14 cellular contexts compared by ENCODE assay signal in the genomic region with DNA sequence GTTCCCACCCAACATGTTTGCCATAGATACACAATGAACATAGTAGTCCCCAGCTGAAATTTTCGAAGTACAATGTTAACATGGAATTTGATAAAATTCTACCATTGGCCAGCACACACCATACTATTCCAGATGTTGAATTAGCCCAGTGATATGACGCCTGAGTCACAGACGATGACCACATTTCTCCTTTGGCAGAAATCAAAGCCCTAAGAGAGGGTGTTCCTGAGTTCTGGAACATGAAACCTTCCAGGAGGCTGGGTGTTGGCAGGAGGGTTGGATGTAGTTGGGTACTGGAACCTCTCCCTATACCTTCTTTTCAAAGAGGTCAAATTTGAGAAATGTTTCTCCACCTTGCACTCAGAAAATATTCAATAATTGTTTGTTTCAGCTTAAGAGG. TPM values are rescaled to one million over a fixed set of nuclear protein-coding genes. Genes with fewer than 3 reads are reported as not detected.
DNase-seq lines count a peak whose midpoint lies in the region; ATAC-seq, FAIRE-seq and TF ChIP-seq lines count a peak whose summit lies in the region.
"Had no signal": no experiment of that assay in that cellular context is flagged by ENCODE, and none has a peak within 500 bp of the region (broad histone marks: within the 10 kb centered on the region; RNA-seq: fewer than 3 reads in every experiment).

No MANE protein-coding gene starts in this region.

- no peak overlapping the region for H3K4me2 ChIP-seq in IMR-90 (ENCODE audit: low read depth, low read length)
- no peak overlapping the region for H3K4me2 ChIP-seq in mesenchymal stem cell (ENCODE audit: low read length, poor library complexity, severe bottlenecking)

- H3K9me3 ChIP-seq in IMR-90 (ENCODE audit: control insufficient read depth, insufficient read depth, low read length) (no peaks in the 10 kb centered on the region), mesenchymal stem cell (ENCODE audit: control insufficient read depth, low read length) (no peaks in the 10 kb centered on the region), esophagus squamous epithelium (no peaks in the 10 kb centered on the region)
- H3K9me3 ChIP-seq: tibial artery had no signal

- H3K27me3 Mint-ChIP-seq in activated CD8-positive, alpha-beta T cell treated with anti-CD3 and anti-CD28 coated beads, Interleukin-2, amount 10 ng/mL, durations not matched to agents 7 days and 5 days (ENCODE audit: low read depth), result no peaks in the 10 kb centered on the region
- H3K27me3 Mint-ChIP-seq in activated CD8-positive, alpha-beta T cell treated with anti-CD3 and anti-CD28 coated beads for 36 hours, result no peaks in the 10 kb centered on the region

- dilution Hi-C loops in IMR-90 (cut with HindIII; ENCODE audit: low sequenced_read_pairs, unreplicated experiment), result no loop called here

- TF ChIP-seq RAD21 in IMR-90 (IDR thresholded peaks at IDR 0.05; ENCODE audit: low read length), result no peak

- H4K91ac ChIP-seq in IMR-90 (ENCODE audit: insufficient read depth, low read depth, low read length), result peak overlapping the region; percentile 53
- no peak overlapping the region for H4K91ac ChIP-seq in mesenchymal stem cell (ENCODE audit: low read length)

- no peak for TF ChIP-seq CTCF in activated CD8-positive, alpha-beta T cell treated with anti-CD3 and anti-CD28 coated beads for 36 hours (IDR thresholded peaks at IDR 0.05)
- TF ChIP-seq CTCF in IMR-90 (conservative IDR thresholded peaks at IDR 0.05; ENCODE audit: low read depth, low read length) (no peak), bronchial epithelial cell (IDR thresholded peaks at IDR 0.05; ENCODE audit: insufficient read depth, low read length, severe bottlenecking) (no peak), esophagus squamous epithelium (IDR thresholded peaks at IDR 0.05) (no peak)

- peaks cover 23% of the 10 kb centered on the region for H3K9me1 ChIP-seq in IMR-90 (ENCODE audit: insufficient read depth, low read length)

- peak; percentile 77 for FAIRE-seq in bronchial epithelial cell (lab: Jason Lieb, UNC)
- FAIRE-seq: HTR-8/SVneo had no signal

- no peak for TF ChIP-seq POLR2A in IMR-90 (IDR thresholded peaks at IDR 0.05; ENCODE audit: low read depth, low read length)
- no peak for TF ChIP-seq POLR2A in esophagus squamous epithelium (IDR thresholded peaks at IDR 0.05)

- peak overlapping the region; percentile 85 for H3K27ac Mint-ChIP-seq in activated CD8-positive, alpha-beta T cell treated with anti-CD3 and anti-CD28 coated beads, Interleukin-2, amount 10 ng/mL, durations not matched to agents 7 days and 5 days
- H3K27ac Mint-ChIP-seq in activated CD8-positive, alpha-beta T cell treated with anti-CD3 and anti-CD28 coated beads for 36 hours, result no peak overlapping the region

- H3K4me1 ChIP-seq in IMR-90 (ENCODE audit: control insufficient read depth, insufficient read depth, low read length), result peaks cover 13% of the 10 kb centered on the region
- H3K4me1 ChIP-seq in mesenchymal stem cell (ENCODE audit: control insufficient read depth, insufficient read depth, low read depth, low read length), result peaks cover 3% of the 10 kb centered on the region
- H3K4me1 ChIP-seq in esophagus squamous epithelium, result peaks cover 8 to 42% (median 12%) of the 10 kb centered on the region in 3 donors
- H3K4me1 ChIP-seq: tibial artery had no signal

- H4K8ac ChIP-seq in IMR-90 (ENCODE audit: low read depth in 2 of 2, low read length in 2 of 2) (peak overlapping the region in 1 of 2 experiments; percentile 22; a peak in 1 of 4 replicates), mesenchymal stem cell (ENCODE audit: low read length) (no peak overlapping the region)

- no peak overlapping the region for H3K4me3 ChIP-seq in IMR-90 (ENCODE audit: insufficient read depth, low read depth, low read length)
- no peak overlapping the region for H3K4me3 ChIP-seq in bronchial epithelial cell (ENCODE audit: low read depth, low read length)
- no peak overlapping the region for H3K4me3 ChIP-seq in mesenchymal stem cell (ENCODE audit: insufficient read depth in 1 of 2, low read depth in 1 of 2, low read length in 2 of 2)
- no peak overlapping the region for H3K4me3 ChIP-seq in esophagus squamous epithelium
- H3K4me3 ChIP-seq: SK-N-MC, tibial artery had no signal

- H4K5ac ChIP-seq in IMR-90 (ENCODE audit: low read depth, low read length), result no peak overlapping the region

- H3K9ac ChIP-seq in IMR-90 (ENCODE audit: low read depth, low read length) (no peak overlapping the region), mesenchymal stem cell (ENCODE audit: low read length) (no peak overlapping the region)

- H2BK120ac ChIP-seq in IMR-90 (ENCODE audit: low read depth, low read length) (peak overlapping the region; percentile 42; the same call in 1 of the 2 replicates), mesenchymal stem cell (ENCODE audit: low read depth, low read length) (no peak overlapping the region)

- 100% methylated on average over 1 of the region's 3 CpGs; no CpG with 5 or more reads in 1 of the 2 experiments for WGBS in IMR-90 (ENCODE audit: extremely low coverage in 2 of 2, insufficient read length in 1 of 2), 2 experiments
- WGBS in mesenchymal stem cell, result 94% methylated on average over 3 of the region's 3 CpGs
- WGBS in esophagus squamous epithelium, 2 donors, result 88 to 90% methylated on average over 3 of the region's 3 CpGs

- no peak overlapping the region for H3K4me3 Mint-ChIP-seq in activated CD8-positive, alpha-beta T cell treated with anti-CD3 and anti-CD28 coated beads, Interleukin-2, amount 10 ng/mL, durations not matched to agents 7 days and 5 days
- H3K4me3 Mint-ChIP-seq in activated CD8-positive, alpha-beta T cell treated with anti-CD3 and anti-CD28 coated beads for 36 hours, result no peak overlapping the region

- H3K18ac ChIP-seq in IMR-90 (ENCODE audit: low read depth, low read length) (no peak overlapping the region), mesenchymal stem cell (ENCODE audit: low read depth in 1 of 2, low read length in 2 of 2) (peak overlapping the region; percentile 34 to 63)

- H3K56ac ChIP-seq in IMR-90 (ENCODE audit: extremely low read depth, insufficient read depth, low read length), result no peak overlapping the region

- intact Hi-C loops in activated CD8-positive, alpha-beta T cell treated with anti-CD3 and anti-CD28 coated beads for 36 hours (cut with micrococcal nuclease), result no loop called here
- intact Hi-C loops in IMR-90 (cut with micrococcal nuclease) (no loop called here), esophagus squamous epithelium (cut with DNase I) (no loop called here)

- H2BK5ac ChIP-seq in IMR-90 (ENCODE audit: low read depth, low read length, poor library complexity, severe bottlenecking), result no peak overlapping the region
- no peak overlapping the region for H2BK5ac ChIP-seq in mesenchymal stem cell (ENCODE audit: low read depth, low read length, poor library complexity, severe bottlenecking)

- H3K79me1 ChIP-seq in IMR-90 (ENCODE audit: low read depth in 1 of 2, low read length in 2 of 2) (peaks cover 0 to 3% of the 10 kb centered on the region in 2 experiments; a peak in 1 of 4 replicates), mesenchymal stem cell (replicated peaks; ENCODE audit: low read length, poor library complexity, severe bottlenecking) (no peaks in the 10 kb centered on the region)

- H2BK15ac ChIP-seq in IMR-90 (ENCODE audit: low read depth, low read length) (peak overlapping the region; percentile 72; the same call in 1 of the 3 replicates), mesenchymal stem cell (ENCODE audit: low read depth, poor library complexity, severe bottlenecking) (no peak overlapping the region)

- no peak for ATAC-seq in activated CD8-positive, alpha-beta T cell treated with anti-CD3 and anti-CD28 coated beads, Interleukin-2, amount 10 ng/mL, durations not matched to agents 7 days and 5 days
- no peak for ATAC-seq in activated CD8-positive, alpha-beta T cell treated with anti-CD3 and anti-CD28 coated beads for 36 hours
- no peak for ATAC-seq in IMR-90 (ENCODE audit: low read depth)

- H3K23ac ChIP-seq in IMR-90 (ENCODE audit: low read depth, low read length) (no peak overlapping the region), mesenchymal stem cell (ENCODE audit: low read length in 2 of 2) (no peak overlapping the region)

- H2BK12ac ChIP-seq in mesenchymal stem cell (ENCODE audit: low read length in 2 of 2), result peak overlapping the region; percentile 24 to 69

- H2AK5ac ChIP-seq in IMR-90 (ENCODE audit: low read depth, low read length) (peak overlapping the region; percentile 93), mesenchymal stem cell (ENCODE audit: low read length, severe bottlenecking) (no peak overlapping the region)

- H4K20me1 ChIP-seq in IMR-90 (ENCODE audit: insufficient read depth, low read length), result no peaks in the 10 kb centered on the region

- H3K4ac ChIP-seq in IMR-90 (ENCODE audit: low read depth, low read length), result peak overlapping the region; percentile 69
- no peak overlapping the region for H3K4ac ChIP-seq in mesenchymal stem cell (ENCODE audit: low read depth in 1 of 2, low read length in 2 of 2)

- H2AK9ac ChIP-seq in IMR-90 (replicated peaks; ENCODE audit: low read depth, low read length, poor library complexity), result no peak overlapping the region

- no peaks in the 10 kb centered on the region for H3K36me3 ChIP-seq in IMR-90 (ENCODE audit: control insufficient read depth, insufficient read depth, low read length)
- H3K36me3 ChIP-seq in bronchial epithelial cell (ENCODE audit: control insufficient read depth, insufficient read depth, low read length), result no peaks in the 10 kb centered on the region
- H3K36me3 ChIP-seq in mesenchymal stem cell (ENCODE audit: control insufficient read depth in 1 of 2, insufficient read depth in 2 of 2, low read depth in 1 of 2, low read length in 2 of 2), result no peaks in the 10 kb centered on the region
- no peaks in the 10 kb centered on the region for H3K36me3 ChIP-seq in esophagus squamous epithelium
- H3K36me3 ChIP-seq: tibial artery, WERI-Rb-1 had no signal

- POLR2A ChIA-PET in activated CD8-positive, alpha-beta T cell treated with anti-CD3 and anti-CD28 coated beads, Interleukin-2, amount 10 ng/mL, durations not matched to agents 7 days and 5 days (lab: Charles Lee), result no interaction called here
- POLR2A ChIA-PET in activated CD8-positive, alpha-beta T cell treated with anti-CD3 and anti-CD28 coated beads for 36 hours (lab: Charles Lee), result no interaction called here
- POLR2A ChIA-PET in IMR-90 (lab: Charles Lee; ENCODE audit: unreplicated experiment), result no interaction called here

- H3K27me3 ChIP-seq in IMR-90 (ENCODE audit: control insufficient read depth, insufficient read depth, low read length) (no peaks in the 10 kb centered on the region), bronchial epithelial cell (ENCODE audit: control insufficient read depth, insufficient read depth, low read length) (no peaks in the 10 kb centered on the region), mesenchymal stem cell (ENCODE audit: control insufficient read depth in 1 of 2, insufficient read depth in 1 of 2, low read length in 2 of 2) (no peaks in the 10 kb centered on the region), esophagus squamous epithelium (no peaks in the 10 kb centered on the region)
- H3K27me3 ChIP-seq: tibial artery had no signal

- H3K4me1 Mint-ChIP-seq in activated CD8-positive, alpha-beta T cell treated with anti-CD3 and anti-CD28 coated beads, Interleukin-2, amount 10 ng/mL, durations not matched to agents 7 days and 5 days (ENCODE audit: low read depth), result peaks cover 52% of the 10 kb centered on the region
- H3K4me1 Mint-ChIP-seq in activated CD8-positive, alpha-beta T cell treated with anti-CD3 and anti-CD28 coated beads for 36 hours (ENCODE audit: low read depth), result peaks cover 46% of the 10 kb centered on the region

- H3K14ac ChIP-seq in IMR-90 (replicated peaks; ENCODE audit: low read depth, low read length) (peak overlapping the region; percentile 62), mesenchymal stem cell (ENCODE audit: low read length in 2 of 2) (no peak overlapping the region)

- no peaks in the 10 kb centered on the region for H3K9me3 Mint-ChIP-seq in activated CD8-positive, alpha-beta T cell treated with anti-CD3 and anti-CD28 coated beads, Interleukin-2, amount 10 ng/mL, durations not matched to agents 7 days and 5 days (ENCODE audit: insufficient read depth)
- H3K9me3 Mint-ChIP-seq in activated CD8-positive, alpha-beta T cell treated with anti-CD3 and anti-CD28 coated beads for 36 hours, result no peaks in the 10 kb centered on the region
- H3K9me3 Mint-ChIP-seq: activated T-cell treated with anti-CD3 and anti-CD28 coated beads, Interleukin-2, amount 50 U/mL, for 72 hours had no signal

- H3K27ac ChIP-seq in IMR-90 (ENCODE audit: insufficient read depth, low read length) (no peak overlapping the region), mesenchymal stem cell (ENCODE audit: low read length, poor library complexity, severe bottlenecking) (no peak overlapping the region), esophagus squamous epithelium (no peak overlapping the region)
- H3K27ac ChIP-seq: SK-N-MC, tibial artery, WERI-Rb-1 had no signal

- H3K36me3 Mint-ChIP-seq in activated CD8-positive, alpha-beta T cell treated with anti-CD3 and anti-CD28 coated beads, Interleukin-2, amount 10 ng/mL, durations not matched to agents 7 days and 5 days (ENCODE audit: low read depth), result peaks cover 11% of the 10 kb centered on the region
- H3K36me3 Mint-ChIP-seq in activated CD8-positive, alpha-beta T cell treated with anti-CD3 and anti-CD28 coated beads for 36 hours (ENCODE audit: low read depth), result no peaks in the 10 kb centered on the region

- H2AFZ ChIP-seq in IMR-90 (replicated peaks; ENCODE audit: low read length, poor library complexity) (no peak overlapping the region), mesenchymal stem cell (ENCODE audit: low read depth, low read length) (no peak overlapping the region)

- in situ Hi-C loops in IMR-90 (cut with MboI; ENCODE audit: low sequenced_read_pairs), result no loop called here

- no TSS peak for BruUV-seq in IMR-90 (replicated peaks; lab: Mats Ljungman, UMichigan)

- DNase-seq in activated CD8-positive, alpha-beta T cell treated with anti-CD3 and anti-CD28 coated beads, Interleukin-2, amount 10 ng/mL, durations not matched to agents 7 days and 5 days, result peak; percentile 6
- DNase-seq in activated CD8-positive, alpha-beta T cell treated with anti-CD3 and anti-CD28 coated beads for 36 hours, result no peak
- DNase-seq in IMR-90 (peak; percentile 41), bronchial epithelial cell (ENCODE audit: low read depth) (peak; percentile 82), mesenchymal stem cell (peak; percentile 24), glomerular visceral epithelial cell (ENCODE audit: extremely low spot score) (no peak), kidney glomerular epithelial cell (lab: John Stamatoyannopoulos, UW) (no peak), esophagus squamous epithelium (lab: John Stamatoyannopoulos, UW) (no peak)
- DNase-seq: activated T-cell treated with anti-CD3 and anti-CD28 coated beads, Interleukin-2, amount 50 U/mL, for 72 hours; MV-4-11; tibial artery; WERI-Rb-1 had no signal

- H2BK20ac ChIP-seq in IMR-90 (ENCODE audit: low read depth, low read length), result peak overlapping the region; percentile 54; the same call in 1 of the 2 replicates

- CTCF ChIA-PET in activated CD8-positive, alpha-beta T cell treated with anti-CD3 and anti-CD28 coated beads, Interleukin-2, amount 10 ng/mL, durations not matched to agents 7 days and 5 days (lab: Charles Lee), result interaction anchor here (1.1 kb wide), 1 partner anchor 83 kb away, joined by 3 read pairs; no protein-coding TSS in a partner anchor
- CTCF ChIA-PET in activated CD8-positive, alpha-beta T cell treated with anti-CD3 and anti-CD28 coated beads for 36 hours (lab: Charles Lee), result interaction anchor here (0.5 to 1.6 kb wide), 2 partner anchors 10 to 115 kb away, joined by 3 to 5 read pairs; no protein-coding TSS in a partner anchor
- CTCF ChIA-PET in IMR-90 (lab: Yijun Ruan, JAX), result no interaction called here

RNA-seq across cellular contexts. Expression of a gene that starts 37.8 kb away (rescaled TPM):
- under 1 TPM; 0.74 to 0.94 TPM for total RNA-seq in activated CD8-positive, alpha-beta T cell treated with anti-CD3 and anti-CD28 coated beads, Interleukin-2, amount 10 ng/mL, durations not matched to agents 7 days and 5 days
- total RNA-seq in activated CD8-positive, alpha-beta T cell treated with anti-CD3 and anti-CD28 coated beads for 36 hours, result under 1 TPM; 0.58 to 0.81 TPM
- total RNA-seq in IMR-90 (2012; rRNA removed) (0.18 and 0.28 TPM in 2 replicates), bronchial epithelial cell (37.1 and 104 TPM in 2 replicates), esophagus squamous epithelium (10 to 100 TPM; 14.9 to 27.1 (median 19.5) TPM)
- 0.07 and 0.09 TPM in 2 replicates for polyA plus RNA-seq in IMR-90 (2012; rRNA removed)
- polyA plus RNA-seq in IMR-90 (2012; cell fraction: cytosol; rRNA removed), result 0.12 and 0.56 TPM in 2 replicates
- 0.03 TPM in 1 of 2 replicates, not detected in the other for polyA plus RNA-seq in IMR-90 (2012; cell fraction: nucleus; rRNA removed; ENCODE audit: low replicate concordance)
- 3.7 TPM for polyA plus RNA-seq in mesenchymal stem cell (2013, experiment 1 of 2)
- polyA plus RNA-seq in mesenchymal stem cell (2013, experiment 2 of 2), result 3.8 TPM

Comparison
In these comparisons a context has a peak if more than half of its experiments do, and no peak if none do; other contexts are left out.
1. DNase-seq: peak in activated CD8-positive, alpha-beta T cell treated with anti-CD3 and anti-CD28 coated beads, Interleukin-2, amount 10 ng/mL, durations not matched to agents 7 days and 5 days (single experiment), IMR-90 (single experiment), bronchial epithelial cell (single experiment) and mesenchymal stem cell (single experiment); none in activated CD8-positive, alpha-beta T cell treated with anti-CD3 and anti-CD28 coated beads for 36 hours (single experiment), glomerular visceral epithelial cell (single experiment), kidney glomerular epithelial cell (single experiment) and esophagus squamous epithelium (single experiment).
2. RNA of a gene that starts 37.8 kb away (total RNA-seq): 37.1 to 104 TPM in bronchial epithelial cell and 14.9 to 27.1 TPM in esophagus squamous epithelium; 0.74 to 0.94 TPM in activated CD8-positive, alpha-beta T cell treated with anti-CD3 and anti-CD28 coated beads, Interleukin-2, amount 10 ng/mL, durations not matched to agents 7 days and 5 days, 0.58 to 0.81 TPM in activated CD8-positive, alpha-beta T cell treated with anti-CD3 and anti-CD28 coated beads for 36 hours and 0.18 to 0.28 TPM in IMR-90; every median in the first group is over 4 times any median in the second.